In genomic region chr2:67616749-67617148, GRCh38 we compare ENCODE assay signal across 1 cellular context.
TF ChIP-seq lines count a peak whose summit lies in the region.

No MANE protein-coding gene starts in this region.

TF ChIP-seq in SK-N-SH, 30 proteins besides CTCF, POLR2A, EP300 and RAD21 (continued from another document):
- no peak for TF ChIP-seq USF1 (IDR thresholded peaks at IDR 0.05; ENCODE audit: borderline replicate concordance, low read depth)
